18 cellular contexts compared by ENCODE assay signal in the genomic region with DNA sequence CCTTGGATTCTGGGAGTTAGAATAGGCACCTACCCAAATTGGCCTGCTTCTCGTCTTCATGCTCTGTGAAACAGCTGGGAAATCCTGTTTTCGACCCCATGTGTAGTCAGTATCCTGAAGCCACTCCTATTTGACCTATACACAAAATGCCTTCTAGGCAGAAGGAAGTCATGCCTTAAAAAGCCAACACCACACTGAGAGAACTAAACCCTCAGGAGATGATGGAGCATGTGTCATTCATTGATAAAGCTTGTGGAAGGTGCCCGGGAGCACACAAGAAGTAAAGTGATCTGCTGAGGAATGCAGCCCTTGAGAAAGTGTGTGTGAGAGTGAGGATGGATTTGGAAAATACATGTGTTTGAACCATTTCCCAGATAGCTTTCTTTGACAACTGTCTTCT.
DNase-seq lines count a peak whose midpoint lies in the region; ATAC-seq and TF ChIP-seq lines count a peak whose summit lies in the region.
"Had no signal": no experiment of that assay in that cellular context is flagged by ENCODE, and none has a peak within 500 bp of the region (broad histone marks: within the 10 kb centered on the region; RNA-seq: fewer than 3 reads in every experiment).

No MANE protein-coding gene starts in this region.

- H3K4me3 Mint-ChIP-seq in stimulated activated naive CD8-positive, alpha-beta T cell treated with anti-CD3 and anti-CD28 coated beads, Interleukin-15, Interleukin-2, amounts not matched to agents 100 ng/mL and 50 ng/mL, for 24 hours = no peak overlapping the region
- no peak overlapping the region for H3K4me3 Mint-ChIP-seq in stimulated activated naive CD8-positive, alpha-beta T cell treated with anti-CD3 and anti-CD28 coated beads, Interleukin-15, amount 100 ng/mL, for 72 hours
- H3K4me3 Mint-ChIP-seq in type B pancreatic cell = peak overlapping the region; percentile 46
- H3K4me3 Mint-ChIP-seq: CD4-positive, CD25-positive, alpha-beta regulatory T cell; HFFc6 had no signal

- H3K4me1 ChIP-seq in PC-3 (ENCODE audit: insufficient read depth, low read length) (peaks cover 25% of the 10 kb centered on the region), foreskin keratinocyte (peaks cover 13% of the 10 kb centered on the region)
- H3K4me1 ChIP-seq: BE2C had no signal

- H3K27ac ChIP-seq in PC-3 (ENCODE audit: low read length) (no peak overlapping the region), foreskin keratinocyte (no peak overlapping the region), substantia nigra (ENCODE audit: low read depth, low read length, poor library complexity, severe bottlenecking) (no peak overlapping the region)
- H3K27ac ChIP-seq: KMS-11 had no signal

- H3K27ac Mint-ChIP-seq in stimulated activated naive CD8-positive, alpha-beta T cell treated with anti-CD3 and anti-CD28 coated beads, Interleukin-15, Interleukin-2, amounts not matched to agents 100 ng/mL and 50 ng/mL, for 24 hours = peak overlapping the region; percentile 11
- H3K27ac Mint-ChIP-seq in stimulated activated naive CD8-positive, alpha-beta T cell treated with anti-CD3 and anti-CD28 coated beads, Interleukin-15, amount 100 ng/mL, for 72 hours = peak overlapping the region in 1 of 2 donors; percentile 17
- peak overlapping the region; percentile 98 for H3K27ac Mint-ChIP-seq in type B pancreatic cell
- H3K27ac Mint-ChIP-seq: CD4-positive, CD25-positive, alpha-beta regulatory T cell; HFFc6 had no signal

- no peaks in the 10 kb centered on the region for H3K9me3 Mint-ChIP-seq in stimulated activated naive CD8-positive, alpha-beta T cell treated with anti-CD3 and anti-CD28 coated beads, Interleukin-15, Interleukin-2, amounts not matched to agents 100 ng/mL and 50 ng/mL, for 24 hours
- H3K9me3 Mint-ChIP-seq in stimulated activated naive CD8-positive, alpha-beta T cell treated with anti-CD3 and anti-CD28 coated beads, Interleukin-15, amount 100 ng/mL, for 72 hours = no peaks in the 10 kb centered on the region
- H3K9me3 Mint-ChIP-seq in type B pancreatic cell = no peaks in the 10 kb centered on the region
- H3K9me3 Mint-ChIP-seq: CD4-positive, CD25-positive, alpha-beta regulatory T cell; HFFc6 had no signal

- H3K36me3 ChIP-seq in PC-3 (ENCODE audit: low read depth, low read length) = no peaks in the 10 kb centered on the region
- H3K36me3 ChIP-seq: BE2C had no signal

- no peaks in the 10 kb centered on the region for H4K20me1 ChIP-seq in PC-3 (ENCODE audit: low read length)

- no peaks in the 10 kb centered on the region for H3F3A ChIP-seq in PC-3 (ENCODE audit: low read length, unreplicated experiment)

- BruUV-seq in PC-3 (replicated peaks; lab: Mats Ljungman, UMichigan) = no TSS peak

- intact Hi-C loops in PC-3 (cut with micrococcal nuclease) = no loop called here

- TF ChIP-seq CTCF in PC-3 (conservative IDR thresholded peaks at IDR 0.05; ENCODE audit: low read depth, low read length) = no peak
- no peak for TF ChIP-seq CTCF in foreskin keratinocyte (conservative IDR thresholded peaks at IDR 0.05)
- no peak for TF ChIP-seq CTCF in type B pancreatic cell (conservative IDR thresholded peaks at IDR 0.05)

- ATAC-seq in stimulated activated naive CD8-positive, alpha-beta T cell treated with anti-CD3 and anti-CD28 coated beads, Interleukin-15, amount 100 ng/mL, for 72 hours = no peak
- ATAC-seq in PC-3 (peak; percentile 70), foreskin keratinocyte (peak; percentile 82), GM19463 (IDR thresholded peaks at IDR 0.05; ENCODE audit: unreplicated experiment) (no peak)

- no peaks in the 10 kb centered on the region for H3K79me2 ChIP-seq in PC-3 (ENCODE audit: low read length)

- POLR2A ChIA-PET in PC-3 (lab: Charles Lee; ENCODE audit: unreplicated experiment) = no interaction called here

- no peak for DNase-seq in stimulated activated naive CD8-positive, alpha-beta T cell treated with anti-CD3 and anti-CD28 coated beads, Interleukin-15, amount 100 ng/mL, for 72 hours
- DNase-seq in PC-3 = peak; percentile 71
- peak; percentile 33 to 83 for DNase-seq in foreskin keratinocyte
- no peak for DNase-seq in type B pancreatic cell (ENCODE audit: extremely low spot score, unreplicated experiment)
- DNase-seq in stimulated activated CD4-positive, alpha-beta T cell treated with anti-CD3 and anti-CD28 coated beads, Interleukin-4, amount 100 ng/mL, for 1 hour = no peak
- DNase-seq in substantia nigra (lab: John Stamatoyannopoulos, UW) = no peak
- DNase-seq: BE2C; CD4-positive, CD25-positive, alpha-beta regulatory T cell; DMS153; H7; HFFc6; NCI-H1417 treated with DMSO at 0.1 percent for 48 hours; NCI-H1930; NCI-H526 treated with DMSO at 0.1 percent for 48 hours; NK-92 treated with Interleukin-12 subunit alpha and Interleukin-12 subunit beta, amount 100 ng/mL, for 24 hours had no signal

- H3K9ac ChIP-seq in PC-3 (ENCODE audit: low read length) = no peak overlapping the region
- H3K9ac ChIP-seq: KMS-11 had no signal

- CTCF ChIA-PET in PC-3 (lab: Charles Lee) = no interaction called here

- no peak overlapping the region for H2AFZ ChIP-seq in PC-3 (ENCODE audit: low read length)

- no peak overlapping the region for H3K4me3 ChIP-seq in PC-3 (ENCODE audit: low read length)

- no peaks in the 10 kb centered on the region for H3K9me3 ChIP-seq in PC-3 (ENCODE audit: low read length)
- H3K9me3 ChIP-seq: BE2C had no signal

- H3K9me2 ChIP-seq in PC-3 (replicated peaks; ENCODE audit: low read length) = no peaks in the 10 kb centered on the region

- H3K27me3 Mint-ChIP-seq in stimulated activated naive CD8-positive, alpha-beta T cell treated with anti-CD3 and anti-CD28 coated beads, Interleukin-15, Interleukin-2, amounts not matched to agents 100 ng/mL and 50 ng/mL, for 24 hours = no peaks in the 10 kb centered on the region
- H3K27me3 Mint-ChIP-seq in stimulated activated naive CD8-positive, alpha-beta T cell treated with anti-CD3 and anti-CD28 coated beads, Interleukin-15, amount 100 ng/mL, for 72 hours = no peaks in the 10 kb centered on the region
- H3K27me3 Mint-ChIP-seq in type B pancreatic cell = no peaks in the 10 kb centered on the region
- H3K27me3 Mint-ChIP-seq: CD4-positive, CD25-positive, alpha-beta regulatory T cell had no signal

- peak overlapping the region; percentile 19 for H3K4me2 ChIP-seq in PC-3 (ENCODE audit: low read length)
- H3K4me2 ChIP-seq: KMS-11 had no signal

- no peaks in the 10 kb centered on the region for H3K36me3 Mint-ChIP-seq in stimulated activated naive CD8-positive, alpha-beta T cell treated with anti-CD3 and anti-CD28 coated beads, Interleukin-15, Interleukin-2, amounts not matched to agents 100 ng/mL and 50 ng/mL, for 24 hours (ENCODE audit: low read depth)
- peaks cover 4% of the 10 kb centered on the region for H3K36me3 Mint-ChIP-seq in type B pancreatic cell

- H3K27me3 ChIP-seq in PC-3 (ENCODE audit: low read length) = no peaks in the 10 kb centered on the region
- H3K27me3 ChIP-seq in foreskin keratinocyte = no peaks in the 10 kb centered on the region

- peaks cover 8% of the 10 kb centered on the region for H3K4me1 Mint-ChIP-seq in stimulated activated naive CD8-positive, alpha-beta T cell treated with anti-CD3 and anti-CD28 coated beads, Interleukin-15, Interleukin-2, amounts not matched to agents 100 ng/mL and 50 ng/mL, for 24 hours (ENCODE audit: low read depth)
- peaks cover 12% of the 10 kb centered on the region for H3K4me1 Mint-ChIP-seq in stimulated activated naive CD8-positive, alpha-beta T cell treated with anti-CD3 and anti-CD28 coated beads, Interleukin-15, amount 100 ng/mL, for 72 hours
- H3K4me1 Mint-ChIP-seq in type B pancreatic cell (ENCODE audit: unreplicated experiment) = peaks cover 26% of the 10 kb centered on the region

Comparison
In these comparisons a context has a peak if more than half of its experiments do, and no peak if none do; other contexts are left out.
1. ATAC-seq: peak in PC-3 (single experiment) and foreskin keratinocyte (single experiment); none in stimulated activated naive CD8-positive, alpha-beta T cell treated with anti-CD3 and anti-CD28 coated beads, Interleukin-15, amount 100 ng/mL, for 72 hours (single experiment) and GM19463 (single experiment).
2. DNase-seq: peak in PC-3 (single experiment) and foreskin keratinocyte (2 of 2); none in stimulated activated naive CD8-positive, alpha-beta T cell treated with anti-CD3 and anti-CD28 coated beads, Interleukin-15, amount 100 ng/mL, for 72 hours (0 of 2), type B pancreatic cell (single experiment), stimulated activated CD4-positive, alpha-beta T cell treated with anti-CD3 and anti-CD28 coated beads, Interleukin-4, amount 100 ng/mL, for 1 hour (single experiment) and substantia nigra (0 of 49).